ENCODE assay signal across 13 cellular contexts in genomic region chr11:101390539-101390938, GRCh38.
DNase-seq lines count a peak whose midpoint lies in the region; ATAC-seq and TF ChIP-seq lines count a peak whose summit lies in the region.
"Had no signal": no experiment of that assay in that cellular context is flagged by ENCODE, and none has a peak within 500 bp of the region (broad histone marks: within the 10 kb centered on the region; RNA-seq: fewer than 3 reads in every experiment).

No MANE protein-coding gene starts in this region.

- H3K27ac ChIP-seq in body of pancreas: no peak overlapping the region
- no peak overlapping the region for H3K27ac ChIP-seq in liver (ENCODE audit: low read depth in 1 of 2, low read length in 2 of 2)

- TF ChIP-seq CTCF in AG10803 (conservative IDR thresholded peaks at IDR 0.05; ENCODE audit: low read length) (peak; percentile 52), body of pancreas (IDR thresholded peaks at IDR 0.05) (peak in 4 of 7 experiments; percentile 12 to 19 (median 15)), liver (IDR thresholded peaks at IDR 0.05; ENCODE audit: low read depth, low read length, missing input control) (no peak)

- peak; percentile 16 to 20 for TF ChIP-seq RAD21 in liver (IDR thresholded peaks at IDR 0.05)

- H3K4me3 ChIP-seq in AG10803 (ENCODE audit: low read length) (no peak overlapping the region), body of pancreas (no peak overlapping the region), liver (ENCODE audit: low read depth in 1 of 3, low read length in 3 of 3) (no peak overlapping the region)
- H3K4me3 ChIP-seq: GM12878 had no signal

- intact Hi-C loops in body of pancreas (cut with DNase I): no loop called here

- DNase-seq in AG10803 (ENCODE audit: low read depth) (peak; percentile 17), HT-29 (ENCODE audit: low spot score) (peak; percentile 42), body of pancreas (no peak), HuH-7 (ENCODE audit: low spot score) (no peak), NCI-H1694 (lab: John Stamatoyannopoulos, UW) (no peak), A172 (ENCODE audit: low spot score) (no peak), DMS79 treated with DMSO at 0.1 percent for 48 hours (lab: John Stamatoyannopoulos, UW) (no peak)
- DNase-seq: H7; naive thymus-derived CD4-positive, alpha-beta T cell; NCI-H226 had no signal

- no peak overlapping the region for H3K9ac ChIP-seq in liver (ENCODE audit: low read depth in 1 of 2, low read length in 2 of 2)

- WGBS in body of pancreas, 2 donors: 50 to 52% methylated on average over 1 of the region's 1 CpG
- 57% methylated on average over 1 of the region's 1 CpG for WGBS in liver

- H3K27me3 ChIP-seq in body of pancreas (no peaks in the 10 kb centered on the region), liver (ENCODE audit: control insufficient read depth in 4 of 4, insufficient read depth in 4 of 4, low read length in 3 of 4) (no peaks in the 10 kb centered on the region)

- H3K36me3 ChIP-seq in body of pancreas (replicated peaks in 1 of 2; ENCODE audit: insufficient read depth in 1 of 2, low read depth in 2 of 2) (no peaks in the 10 kb centered on the region), liver (ENCODE audit: control insufficient read depth in 4 of 4, insufficient read depth in 3 of 4, low read depth in 1 of 4, low read length in 3 of 4) (no peaks in the 10 kb centered on the region)

- H3K9me3 ChIP-seq in body of pancreas (no peaks in the 10 kb centered on the region), liver (ENCODE audit: control insufficient read depth in 4 of 4, low read length in 3 of 4) (no peaks in the 10 kb centered on the region)

- TF ChIP-seq POLR2A in body of pancreas (IDR thresholded peaks at IDR 0.05): no peak

- H3K4me1 ChIP-seq in body of pancreas (no peaks in the 10 kb centered on the region), liver (ENCODE audit: control insufficient read depth in 4 of 4, insufficient read depth in 4 of 4, low read length in 3 of 4) (no peaks in the 10 kb centered on the region)

- ATAC-seq in body of pancreas: no peak
- ATAC-seq: GM12878; naive thymus-derived CD4-positive, alpha-beta T cell; Right ventricle myocardium inferior had no signal

TF ChIP-seq in liver, 16 proteins besides CTCF, POLR2A, EP300 and RAD21:
- no peak for TF ChIP-seq JUND (IDR thresholded peaks at IDR 0.05)

Comparison
In these comparisons a context has a peak if more than half of its experiments do, and no peak if none do; other contexts are left out.
1. DNase-seq: peak in AG10803 (single experiment) and HT-29 (single experiment); none in body of pancreas (0 of 4), HuH-7 (single experiment), NCI-H1694 (single experiment), A172 (single experiment) and DMS79 treated with DMSO at 0.1 percent for 48 hours (single experiment).